ENCODE assay signal across 8 cellular contexts in genomic region chrX:150984164-150984824, GRCh38. TPM values are rescaled to one million over a fixed set of nuclear protein-coding genes. Genes with fewer than 3 reads are reported as not detected.
DNase-seq lines count a peak whose midpoint lies in the region; ATAC-seq and TF ChIP-seq lines count a peak whose summit lies in the region.

No MANE protein-coding gene starts in this region.

- no peaks in the 10 kb centered on the region for H3K9me2 ChIP-seq in Karpas-422 (replicated peaks; ENCODE audit: insufficient read depth, low read length)

- peak overlapping the region; percentile 65 for H3K4me3 ChIP-seq in Karpas-422 (ENCODE audit: low read length)
- H3K4me3 ChIP-seq in breast epithelium, result peak overlapping the region; percentile 37 to 73 (median 57)

- TF ChIP-seq CTCF in CD14-positive monocyte (IDR thresholded peaks at IDR 0.05) (no peak), breast epithelium (IDR thresholded peaks at IDR 0.05) (no peak), mesothelial cell of epicardium (IDR thresholded peaks at IDR 0.05; ENCODE audit: unreplicated experiment) (no peak)

- H4K20me1 ChIP-seq in Karpas-422 (ENCODE audit: insufficient read depth, low read depth, low read length), result no peaks in the 10 kb centered on the region

- H3K4me1 Mint-ChIP-seq in CD14-positive monocyte (peaks cover 19% of the 10 kb centered on the region), mesothelial cell of epicardium (peaks cover 6% of the 10 kb centered on the region)

- peak; percentile 10 for ATAC-seq in GM19372 (IDR thresholded peaks at IDR 0.05; ENCODE audit: low read depth, unreplicated experiment)

- no peaks in the 10 kb centered on the region for H3K27me3 ChIP-seq in Karpas-422 (ENCODE audit: low read length)
- H3K27me3 ChIP-seq in breast epithelium, result peaks cover 0 to 2% of the 10 kb centered on the region in 2 donors

- TF ChIP-seq POLR2A in breast epithelium (IDR thresholded peaks at IDR 0.05), result no peak

- H3K4me1 ChIP-seq in Karpas-422 (ENCODE audit: low read length), result peaks cover 7% of the 10 kb centered on the region
- no peaks in the 10 kb centered on the region for H3K4me1 ChIP-seq in breast epithelium

- peak overlapping the region; percentile 64 for H3K4me2 ChIP-seq in Karpas-422 (ENCODE audit: low read depth, low read length, poor library complexity, severe bottlenecking)

- H3K9me3 Mint-ChIP-seq in CD14-positive monocyte (peaks cover 0 to 21% (median 0%) of the 10 kb centered on the region in 7 donors), mesothelial cell of epicardium (peaks cover 24% of the 10 kb centered on the region)

- H3K9me3 ChIP-seq in Karpas-422 (ENCODE audit: low read length) (no peaks in the 10 kb centered on the region), breast epithelium (no peaks in the 10 kb centered on the region)

- H3K36me3 ChIP-seq in Karpas-422 (ENCODE audit: insufficient read depth, low read length) (no peaks in the 10 kb centered on the region), breast epithelium (no peaks in the 10 kb centered on the region)

- H3K4me3 Mint-ChIP-seq in CD14-positive monocyte, result peak overlapping the region; percentile 84 to 87
- H3K4me3 Mint-ChIP-seq in mesothelial cell of epicardium, result peak overlapping the region; percentile 84

- peaks cover under 1 to 4% (median 4%) of the 10 kb centered on the region in 3 donors for H3K27me3 Mint-ChIP-seq in CD14-positive monocyte (ENCODE audit: low read depth in 3 of 3)
- H3K27me3 Mint-ChIP-seq in mesothelial cell of epicardium (ENCODE audit: low read depth), result no peaks in the 10 kb centered on the region

- DNase-seq in CD14-positive monocyte (ENCODE audit: low spot score) (no peak), Karpas-422 (no peak), breast epithelium (ENCODE audit: low spot score in 2 of 2) (no peak), mesothelial cell of epicardium (ENCODE audit: low spot score in 2 of 2, unreplicated experiment in 2 of 2) (peak in 1 of 2 experiments; percentile 39), caudate nucleus (lab: John Stamatoyannopoulos, UW) (no peak), kidney glomerular epithelial cell (lab: John Stamatoyannopoulos, UW) (no peak), islet precursor cell (no peak)

- H3K36me3 Mint-ChIP-seq in CD14-positive monocyte, result peaks cover 15 to 16% of the 10 kb centered on the region in 2 donors
- peaks cover 5% of the 10 kb centered on the region for H3K36me3 Mint-ChIP-seq in mesothelial cell of epicardium

- H3K79me2 ChIP-seq in Karpas-422 (ENCODE audit: low read length), result no peaks in the 10 kb centered on the region

- intact Hi-C loops in CD14-positive monocyte (cut with micrococcal nuclease), result loop anchor here in 1 of 2 donors (10.0 kb wide), 1 partner anchor 79 kb away; no protein-coding TSS in a partner anchor
- intact Hi-C loops in breast epithelium (cut with DNase I; ENCODE audit: low total_unique reads), result no loop called here

- peak overlapping the region; percentile 47 for H3K9ac ChIP-seq in Karpas-422 (ENCODE audit: low read length)

- peak overlapping the region in 2 of 7 donors; percentile 26 to 78 for H3K27ac Mint-ChIP-seq in CD14-positive monocyte
- peak overlapping the region; percentile 82 for H3K27ac Mint-ChIP-seq in mesothelial cell of epicardium

- no peak overlapping the region for H3K27ac ChIP-seq in Karpas-422 (ENCODE audit: low read length)
- no peak overlapping the region for H3K27ac ChIP-seq in breast epithelium
- H3K27ac ChIP-seq in caudate nucleus (ENCODE audit: low read depth, low read length), result no peak overlapping the region

- H2AFZ ChIP-seq in Karpas-422 (ENCODE audit: low read length), result no peak overlapping the region

RNA-seq across cellular contexts. Expression of gene HMGB3, which starts 1.2 kb away (rescaled TPM):
- polyA plus RNA-seq in CD14-positive monocyte, result 1 to 10 TPM; 3.0 to 6.4 TPM
- total RNA-seq in Karpas-422 (2014; rRNA removed; shearing (Covaris generic); ENCODE audit: low replicate concordance), result 8.2 and 9.0 TPM in 2 replicates
- 1 to 10 TPM; 2.5 to 6.2 (median 2.7) TPM for total RNA-seq in breast epithelium
- total RNA-seq in mesothelial cell of epicardium, result 102 to 103 TPM (median 103 TPM) in 3 replicates

Comparison
In these comparisons a context has a peak if more than half of its experiments do, and no peak if none do; other contexts are left out.
1. RNA of gene HMGB3, which starts 1.2 kb away (total RNA-seq): 102 to 103 TPM in mesothelial cell of epicardium; 8.2 to 9.0 TPM in Karpas-422 and 2.5 to 6.2 TPM in breast epithelium; every median in the first group is over 10 times any median in the second.